Comparison of ENCODE assay signal across 8 cellular contexts in genomic region chr10:32057041-32057372, GRCh38. TPM values are rescaled to one million over a fixed set of nuclear protein-coding genes. Genes with fewer than 3 reads are reported as not detected.
DNase-seq lines count a peak whose midpoint lies in the region; ATAC-seq, FAIRE-seq and TF ChIP-seq lines count a peak whose summit lies in the region.

No MANE protein-coding gene starts in this region.

- intact Hi-C loops in CD8-positive, alpha-beta T cell (cut with DNase I, micrococcal nuclease), result loop anchor here (1.0 to 10.0 kb wide), 14 partner anchors 20 to 1088 kb away; partner anchors contain the start of genes CCDC7 (in 2 of the 2), ZNF438 (in 2 of the 2), EPC1 (in 1 of the 2) and ITGB1 (in 1 of the 2)
- intact Hi-C loops in endothelial cell of umbilical vein (cut with micrococcal nuclease), result loop anchor here (5.0 kb wide), 1 partner anchor 75 kb away; no protein-coding TSS in a partner anchor

- no peaks in the 10 kb centered on the region for H3K9me3 ChIP-seq in CD8-positive, alpha-beta T cell (ENCODE audit: low read length)
- H3K9me3 ChIP-seq in OCI-LY3 (ENCODE audit: insufficient read depth, low read length) (no peaks in the 10 kb centered on the region), endothelial cell of umbilical vein (replicated peaks; ENCODE audit: control insufficient read depth, insufficient read depth, low read length) (no peaks in the 10 kb centered on the region), parathyroid adenoma (ENCODE audit: control insufficient read depth, low read length) (no peaks in the 10 kb centered on the region)

- POLR2A ChIA-PET in CD8-positive, alpha-beta T cell (lab: Charles Lee), result interaction anchor here (0.7 to 1.7 kb wide), 5 partner anchors 127 to 1025 kb away, joined by 3 to 5 read pairs (median 3); partner anchors contain the start of genes EPC1 and ZNF438
- POLR2A ChIA-PET in endothelial cell of umbilical vein (lab: Charles Lee), result no interaction called here

- peak overlapping the region; percentile 94 for H3K27ac Mint-ChIP-seq in CD8-positive, alpha-beta T cell

- dilution Hi-C loops in endothelial cell of umbilical vein (cut with MboI; ENCODE audit: extremely low pct_ligation_motif_present, low sequenced_read_pairs), result no loop called here

- H3K9me3 Mint-ChIP-seq in CD8-positive, alpha-beta T cell, result no peaks in the 10 kb centered on the region

- no peaks in the 10 kb centered on the region for H3K36me3 ChIP-seq in CD8-positive, alpha-beta T cell (ENCODE audit: insufficient read depth, low read length)
- H3K36me3 ChIP-seq in OCI-LY3 (replicated peaks; ENCODE audit: low read depth, low read length) (peaks cover 3% of the 10 kb centered on the region), endothelial cell of umbilical vein (ENCODE audit: control insufficient read depth in 2 of 2, extremely low read depth in 1 of 2, insufficient read depth in 2 of 2, low read length in 2 of 2) (no peaks in the 10 kb centered on the region), parathyroid adenoma (ENCODE audit: control insufficient read depth, insufficient read depth, low read length) (no peaks in the 10 kb centered on the region)

- BruUV-seq in endothelial cell of umbilical vein (replicated peaks; lab: Mats Ljungman, UMichigan), result no TSS peak

- peaks cover 7% of the 10 kb centered on the region for H3K36me3 Mint-ChIP-seq in CD8-positive, alpha-beta T cell

- H3K9me1 ChIP-seq in endothelial cell of umbilical vein (replicated peaks; ENCODE audit: control insufficient read depth, extremely low read depth, insufficient read depth, low read length), result no peaks in the 10 kb centered on the region

- CTCF ChIA-PET in CD8-positive, alpha-beta T cell (lab: Charles Lee), result no interaction called here
- CTCF ChIA-PET in endothelial cell of umbilical vein (lab: Charles Lee), result interaction anchor here (1.0 to 1.1 kb wide), 2 partner anchors 93 to 133 kb away, joined by 3 read pairs; no protein-coding TSS in a partner anchor

- FAIRE-seq in endothelial cell of umbilical vein (lab: Jason Lieb, UNC), result no peak

- TF ChIP-seq POLR2A in endothelial cell of umbilical vein (IDR thresholded peaks at IDR 0.05; ENCODE audit: low read depth, low read length), result no peak

- H3K4me1 Mint-ChIP-seq in CD8-positive, alpha-beta T cell (ENCODE audit: low read depth), result peaks cover 42% of the 10 kb centered on the region

- H4K20me1 ChIP-seq in OCI-LY3 (ENCODE audit: insufficient read depth, low read length), result peaks cover 34% of the 10 kb centered on the region
- peaks cover 6% of the 10 kb centered on the region for H4K20me1 ChIP-seq in endothelial cell of umbilical vein (replicated peaks; ENCODE audit: control insufficient read depth, extremely low read depth, insufficient read depth, low read length)

- peaks cover 31% of the 10 kb centered on the region for H3K4me1 ChIP-seq in CD8-positive, alpha-beta T cell (ENCODE audit: insufficient read depth, low read length)
- peaks cover 35% of the 10 kb centered on the region for H3K4me1 ChIP-seq in OCI-LY3 (ENCODE audit: low read length)
- peaks cover 23% of the 10 kb centered on the region for H3K4me1 ChIP-seq in endothelial cell of umbilical vein (ENCODE audit: control insufficient read depth, extremely low read depth, insufficient read depth, low read length)
- peaks cover 10% of the 10 kb centered on the region for H3K4me1 ChIP-seq in parathyroid adenoma

- no peak for ATAC-seq in CD8-positive, alpha-beta T cell
- ATAC-seq in GM21381 (IDR thresholded peaks at IDR 0.05; ENCODE audit: unreplicated experiment) (no peak), HG02763 (IDR thresholded peaks at IDR 0.05; ENCODE audit: unreplicated experiment) (no peak)

- H2AFZ ChIP-seq in OCI-LY3 (ENCODE audit: low read depth, low read length) (peak overlapping the region; percentile 96; the same call in 1 of the 2 replicates), endothelial cell of umbilical vein (ENCODE audit: low read depth, low read length) (peak overlapping the region; percentile 84), parathyroid adenoma (peak overlapping the region; percentile 99)

- no peaks in the 10 kb centered on the region for H3K27me3 Mint-ChIP-seq in CD8-positive, alpha-beta T cell (ENCODE audit: low read depth)

- no peak for DNase-seq in CD8-positive, alpha-beta T cell
- DNase-seq in endothelial cell of umbilical vein (ENCODE audit: low read depth, low spot score) (no peak), nucleus accumbens (lab: John Stamatoyannopoulos, UW) (no peak), COLO668 (lab: John Stamatoyannopoulos, UW; ENCODE audit: unreplicated experiment) (no peak)

- H3K4me2 ChIP-seq in OCI-LY3 (ENCODE audit: low read length) (peak overlapping the region; percentile 96), endothelial cell of umbilical vein (ENCODE audit: insufficient read depth, low read length) (peak overlapping the region; percentile 80), parathyroid adenoma (ENCODE audit: low read length) (peak overlapping the region; percentile 92)

- TF ChIP-seq CTCF in CD8-positive, alpha-beta T cell (IDR thresholded peaks at IDR 0.05), result no peak
- TF ChIP-seq CTCF in OCI-LY3 (IDR thresholded peaks at IDR 0.05; ENCODE audit: low read depth, low read length) (no peak), endothelial cell of umbilical vein (IDR thresholded peaks at IDR 0.05; ENCODE audit: extremely low read depth in 1 of 2, insufficient read depth in 1 of 2, low read depth in 1 of 2, low read length in 2 of 2) (no peak), parathyroid adenoma (IDR thresholded peaks at IDR 0.05) (no peak)

- peak overlapping the region; percentile 96 for H3K4me3 Mint-ChIP-seq in CD8-positive, alpha-beta T cell

- H3K79me2 ChIP-seq in OCI-LY3 (ENCODE audit: low read length) (peaks cover 43% of the 10 kb centered on the region), endothelial cell of umbilical vein (ENCODE audit: control insufficient read depth, insufficient read depth, low read length) (peaks cover 42% of the 10 kb centered on the region), parathyroid adenoma (peaks cover 29% of the 10 kb centered on the region)

- H3K27ac ChIP-seq in CD8-positive, alpha-beta T cell (ENCODE audit: low read depth, low read length), result peak overlapping the region; percentile 66
- no peak overlapping the region for H3K27ac ChIP-seq in OCI-LY3 (ENCODE audit: low read length)
- H3K27ac ChIP-seq in endothelial cell of umbilical vein (ENCODE audit: insufficient read depth, low read depth, low read length), result no peak overlapping the region
- no peak overlapping the region for H3K27ac ChIP-seq in parathyroid adenoma

- H3K9ac ChIP-seq in OCI-LY3 (ENCODE audit: low read length) (peak overlapping the region; percentile 90), endothelial cell of umbilical vein (replicated peaks; ENCODE audit: extremely low read depth, insufficient read depth, low read length) (no peak overlapping the region), parathyroid adenoma (no peak overlapping the region)

- H3K27me3 ChIP-seq in CD8-positive, alpha-beta T cell (ENCODE audit: insufficient read depth, low read length), result no peaks in the 10 kb centered on the region
- H3K27me3 ChIP-seq in OCI-LY3 (ENCODE audit: low read depth, low read length) (no peaks in the 10 kb centered on the region), endothelial cell of umbilical vein (ENCODE audit: control insufficient read depth in 2 of 2, insufficient read depth in 2 of 2, low read length in 2 of 2) (no peaks in the 10 kb centered on the region), parathyroid adenoma (ENCODE audit: control insufficient read depth, insufficient read depth, low read length) (no peaks in the 10 kb centered on the region)

- peak overlapping the region; percentile 89 for H3K4me3 ChIP-seq in CD8-positive, alpha-beta T cell (ENCODE audit: low read depth, low read length)
- peak overlapping the region; percentile 96 for H3K4me3 ChIP-seq in OCI-LY3 (ENCODE audit: low read length)
- H3K4me3 ChIP-seq in endothelial cell of umbilical vein (replicated peaks in 1 of 3; ENCODE audit: insufficient read depth in 1 of 3, low read depth in 1 of 3, low read length in 3 of 3), result no peak overlapping the region
- H3K4me3 ChIP-seq in parathyroid adenoma (ENCODE audit: low read depth, low read length), result peak overlapping the region; percentile 90

TF ChIP-seq in endothelial cell of umbilical vein, 7 proteins besides CTCF, POLR2A, EP300 and RAD21:
- TF ChIP-seq POLR2AphosphoS5 (IDR thresholded peaks at IDR 0.05; ENCODE audit: insufficient read depth, low read depth, low read length) (no peak), MYC (IDR thresholded peaks at IDR 0.05; ENCODE audit: low read depth, low read length) (no peak), EZH2 (IDR thresholded peaks at IDR 0.05; ENCODE audit: borderline replicate concordance, low read depth, low read length, severe bottlenecking) (no peak), JUN (IDR thresholded peaks at IDR 0.05; ENCODE audit: borderline replicate concordance, insufficient read depth, insufficient read length, low read depth) (no peak), FOS (IDR thresholded peaks at IDR 0.05; ENCODE audit: borderline replicate concordance, insufficient read depth, low read length) (no peak), MAX (IDR thresholded peaks at IDR 0.05; ENCODE audit: insufficient read depth, insufficient read length) (no peak), GATA2 (IDR thresholded peaks at IDR 0.05; ENCODE audit: insufficient read depth, insufficient read length, low read depth, low read length) (no peak)
TF ChIP-seq in endothelial cell of umbilical vein: peak in this region for 0.

RNA-seq across cellular contexts. Expression of gene KIF5B, which starts 0.8 kb away (rescaled TPM):
- 10 to 100 TPM; 53.2 to 53.8 TPM for total RNA-seq in CD8-positive, alpha-beta T cell
- 152 and 159 TPM in 2 replicates for total RNA-seq in endothelial cell of umbilical vein
- polyA plus RNA-seq in endothelial cell of umbilical vein, result 17.4 and 24.7 TPM in 2 replicates
- 39.3 and 42.0 TPM in 2 replicates for polyA plus RNA-seq in endothelial cell of umbilical vein (2011; cell fraction: cytosol; rRNA removed)
- polyA plus RNA-seq in endothelial cell of umbilical vein (2011; cell fraction: nucleus; rRNA removed), result 35.2 and 45.5 TPM in 2 replicates
- 106 and 121 TPM in 2 replicates for polyA plus RNA-seq in endothelial cell of umbilical vein (2012)
- 47.4 and 50.2 TPM in 2 replicates for polyA minus RNA-seq in endothelial cell of umbilical vein
- polyA minus RNA-seq in endothelial cell of umbilical vein (2011; cell fraction: cytosol; rRNA and poly(A)+ RNA removed), result 39.3 TPM
- 40.8 and 49.1 TPM in 2 replicates for polyA minus RNA-seq in endothelial cell of umbilical vein (2011; cell fraction: nucleus; rRNA and poly(A)+ RNA removed)

Comparison
In these comparisons a context has a peak if more than half of its experiments do, and no peak if none do; other contexts are left out.
1. H3K4me3 ChIP-seq: peak in CD8-positive, alpha-beta T cell (single experiment), OCI-LY3 (single experiment) and parathyroid adenoma (single experiment); none in endothelial cell of umbilical vein (0 of 3).
2. Peak in every context shown above with its lines, with median percentiles within 50 percentile points of each other: H2AFZ ChIP-seq and H3K4me2 ChIP-seq.